Comparison of ENCODE assay signal across 27 cellular contexts in the genomic region with DNA sequence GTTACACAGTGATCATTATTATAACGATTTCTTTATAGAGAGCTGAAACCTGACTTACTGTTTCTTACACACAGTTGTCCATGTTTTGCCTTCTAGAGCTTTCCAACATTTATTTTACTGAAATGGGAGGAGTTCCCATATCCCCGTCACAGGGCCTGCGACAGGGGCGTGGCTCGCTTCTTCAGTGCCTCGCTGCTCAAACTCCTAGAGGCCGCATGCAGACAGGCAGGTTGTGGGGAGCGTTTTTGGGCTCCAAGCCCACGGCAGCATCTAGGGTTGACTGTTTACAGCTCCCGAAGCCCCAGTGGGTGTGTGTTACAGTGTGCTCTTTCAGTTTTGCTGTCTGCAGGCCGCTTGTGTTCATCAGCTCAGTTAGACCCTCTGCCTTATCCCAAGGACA.
"Had no signal": no experiment of that assay in that cellular context is flagged by ENCODE, and none has a peak within 500 bp of the region (broad histone marks: within the 10 kb centered on the region; RNA-seq: fewer than 3 reads in every experiment).

No MANE protein-coding gene starts in this region.

- H3K9me3 Mint-ChIP-seq: effector memory CD8-positive, alpha-beta T cell; memory B cell; mesothelial cell of epicardium; naive B cell; natural killer cell treated with Interleukin-12 subunit alpha and Interleukin-12 subunit beta and Interleukin-15 and Interleukin-18, amount 100 ng/mL, for 72 hours; neural crest cell; stimulated activated naive CD8-positive, alpha-beta T cell treated with anti-CD3 and anti-CD28 coated beads, Interleukin-15, amount 100 ng/mL, for 72 hours; type B pancreatic cell had no signal

- H3K36me3 ChIP-seq: gastrocnemius medialis, neutrophil, pancreas, right lobe of liver, suprapubic skin had no signal

- DNase-seq: effector memory CD8-positive, alpha-beta T cell; foreskin fibroblast; gastrocnemius medialis; head of caudate nucleus; kidney; mucosa of descending colon; naive B cell; pancreas; right lobe of liver; small intestine; stimulated activated CD4-positive, alpha-beta T cell treated with anti-CD3 and anti-CD28 coated beads, Interleukin-1b, Interleukin-23, amount 100 ng/mL, for 48 hours; stimulated activated CD4-positive, alpha-beta T cell treated with anti-CD3 and anti-CD28 coated beads, Interleukin-4, amount 100 ng/mL, for 1 hour; stimulated activated CD8-positive, alpha-beta memory T cell treated with anti-CD3 and anti-CD28 coated beads, Interleukin-4, amount 100 ng/mL, for 48 hours; stimulated activated naive CD4-positive, alpha-beta T cell; stimulated activated naive CD8-positive, alpha-beta T cell treated with anti-CD3 and anti-CD28 coated beads, Interleukin-15, amount 100 ng/mL, for 72 hours had no signal

- H3K9me3 ChIP-seq: gastrocnemius medialis, mucosa of descending colon, neutrophil, pancreas, right lobe of liver, suprapubic skin had no signal

- H3K27ac Mint-ChIP-seq: effector memory CD8-positive, alpha-beta T cell; memory B cell; mesothelial cell of epicardium; natural killer cell treated with Interleukin-12 subunit alpha and Interleukin-12 subunit beta and Interleukin-15 and Interleukin-18, amount 100 ng/mL, for 72 hours; progenitor cell of endocrine pancreas; stimulated activated naive CD8-positive, alpha-beta T cell treated with anti-CD3 and anti-CD28 coated beads, Interleukin-15, amount 100 ng/mL, for 72 hours; type B pancreatic cell had no signal

- H3K4me3 ChIP-seq: coronary artery, gastrocnemius medialis, lung, mucosa of descending colon, pancreas, right lobe of liver, suprapubic skin had no signal

- H3K4me1 ChIP-seq: right lobe of liver had no signal

- H3K27me3 ChIP-seq: gastrocnemius medialis, pancreas, right lobe of liver, suprapubic skin had no signal

- H3K4me3 Mint-ChIP-seq: effector memory CD8-positive, alpha-beta T cell; memory B cell; mesothelial cell of epicardium; naive B cell; natural killer cell treated with Interleukin-12 subunit alpha and Interleukin-12 subunit beta and Interleukin-15 and Interleukin-18, amount 100 ng/mL, for 72 hours; neural crest cell; stimulated activated naive CD8-positive, alpha-beta T cell treated with anti-CD3 and anti-CD28 coated beads, Interleukin-15, amount 100 ng/mL, for 72 hours; type B pancreatic cell had no signal

- ATAC-seq: effector memory CD8-positive, alpha-beta T cell; esophagus mucosa; gastrocnemius medialis; left lobe of liver; mucosa of descending colon; natural killer cell treated with Interleukin-12 subunit alpha and Interleukin-12 subunit beta and Interleukin-15 and Interleukin-18, amount 100 ng/mL, for 72 hours; pancreas; right lobe of liver; stimulated activated naive CD8-positive, alpha-beta T cell treated with anti-CD3 and anti-CD28 coated beads, Interleukin-15, amount 100 ng/mL, for 72 hours had no signal

- H3K4me1 Mint-ChIP-seq: memory B cell; naive B cell; stimulated activated naive CD8-positive, alpha-beta T cell treated with anti-CD3 and anti-CD28 coated beads, Interleukin-15, amount 100 ng/mL, for 72 hours had no signal

- H3K27ac ChIP-seq: coronary artery, gastrocnemius medialis, neutrophil, pancreas, right lobe of liver, suprapubic skin had no signal

- H3K27me3 Mint-ChIP-seq: progenitor cell of endocrine pancreas had no signal

- H3K36me3 Mint-ChIP-seq: memory B cell; mesothelial cell of epicardium; naive B cell; natural killer cell treated with Interleukin-12 subunit alpha and Interleukin-12 subunit beta and Interleukin-15 and Interleukin-18, amount 100 ng/mL, for 72 hours; type B pancreatic cell had no signal
